In genomic region chr14:34873591-34874385, GRCh38 we compare ENCODE assay signal across 1 cellular context.
TF ChIP-seq lines count a peak whose summit lies in the region.

No MANE protein-coding gene starts in this region.

TF ChIP-seq in GM12878, 131 proteins besides CTCF, POLR2A, EP300 and RAD21 (continued from another document and continues in another):
- no peak for TF ChIP-seq BCL3 (IDR thresholded peaks at IDR 0.05; ENCODE audit: borderline replicate concordance, insufficient read depth, low read depth, low read length, poor library complexity, severe bottlenecking)
- peak; percentile 93 for TF ChIP-seq DPF2 (IDR thresholded peaks at IDR 0.05)
- no peak for TF ChIP-seq RAD51 (IDR thresholded peaks at IDR 0.05)
- peak; percentile 65 for TF ChIP-seq MXI1 (IDR thresholded peaks at IDR 0.05; ENCODE audit: low read depth, low read length)
- no peak for TF ChIP-seq USF2 (IDR thresholded peaks at IDR 0.05; ENCODE audit: borderline replicate concordance, low read depth, low read length)
- TF ChIP-seq HDAC6 (IDR thresholded peaks at IDR 0.05; ENCODE audit: unreplicated experiment): no peak
- TF ChIP-seq BMI1 (IDR thresholded peaks at IDR 0.05; ENCODE audit: borderline replicate concordance): no peak
- no peak for TF ChIP-seq BRCA1 (IDR thresholded peaks at IDR 0.05; ENCODE audit: low read depth, low read length)
- 0 out of 2 replicates have a peak, but pooled peaks have one; percentile 79 for TF ChIP-seq STAT1 (conservative IDR thresholded peaks at IDR 0.05)
- TF ChIP-seq SP1 (IDR thresholded peaks at IDR 0.05; ENCODE audit: low read depth, low read length): peak; percentile 53
- TF ChIP-seq TAF1 (IDR thresholded peaks at IDR 0.05; ENCODE audit: borderline replicate concordance, low read depth, low read length): peak; percentile 63
- no peak for TF ChIP-seq FOS (IDR thresholded peaks at IDR 0.05; ENCODE audit: borderline replicate concordance, extremely low read depth, insufficient read length)
- 0 out of 2 replicates have a peak, but pooled peaks have one; percentile 49 for TF ChIP-seq YY1 (IDR thresholded peaks at IDR 0.05; ENCODE audit: low read depth, low read length)
- peak; percentile 91 for TF ChIP-seq EED (IDR thresholded peaks at IDR 0.05; ENCODE audit: low read depth)
- TF ChIP-seq NR2C1 (IDR thresholded peaks at IDR 0.05): no peak
- peak; percentile 3 for TF ChIP-seq PBX3 (IDR thresholded peaks at IDR 0.05; ENCODE audit: insufficient replicate concordance, low read depth, low read length)
- TF ChIP-seq CHD2 (IDR thresholded peaks at IDR 0.05; ENCODE audit: borderline replicate concordance, low read depth, low read length): peak; percentile 72
- TF ChIP-seq SMARCA5 (IDR thresholded peaks at IDR 0.05): peak; percentile 77
- TF ChIP-seq HCFC1 (IDR thresholded peaks at IDR 0.05; ENCODE audit: low read length): peak; percentile 49; the same call in 1 of the 2 replicates
- TF ChIP-seq ZBTB4 (CRISPR knock-in tag; IDR thresholded peaks at IDR 0.05): no peak
- no peak for TF ChIP-seq ZBTB11 (CRISPR knock-in tag; IDR thresholded peaks at IDR 0.05)
- TF ChIP-seq ATF2 (IDR thresholded peaks at IDR 0.05; ENCODE audit: low read length): no peak
- peak; percentile 79 for TF ChIP-seq SPI1 (IDR thresholded peaks at IDR 0.05; ENCODE audit: borderline replicate concordance, insufficient read depth, low read depth, low read length)
- 0 out of 2 replicates have a peak, but pooled peaks have one; percentile 62 for TF ChIP-seq SMAD5 (IDR thresholded peaks at IDR 0.05; ENCODE audit: low read depth)
- no peak for TF ChIP-seq HDAC2 (IDR thresholded peaks at IDR 0.05)
- peak; percentile 63 for TF ChIP-seq MLLT1 (IDR thresholded peaks at IDR 0.05)
- no peak for TF ChIP-seq ESRRA (IDR thresholded peaks at IDR 0.05; ENCODE audit: low read length)
- TF ChIP-seq SKIL (IDR thresholded peaks at IDR 0.05; ENCODE audit: low read depth, poor library complexity, severe bottlenecking): no peak
- no peak for TF ChIP-seq TARDBP (IDR thresholded peaks at IDR 0.05; ENCODE audit: borderline replicate concordance)
- TF ChIP-seq FOXM1 (IDR thresholded peaks at IDR 0.05; ENCODE audit: low read depth, low read length): no peak
- peak; percentile 18; the same call in 1 of the 2 replicates for TF ChIP-seq TBL1XR1 (IDR thresholded peaks at IDR 0.05; ENCODE audit: low read depth, low read length)
- no peak for TF ChIP-seq PML (IDR thresholded peaks at IDR 0.05; ENCODE audit: low read length)
- TF ChIP-seq MEF2A (IDR thresholded peaks at IDR 0.05; ENCODE audit: insufficient read depth, low read depth, low read length): no peak
- TF ChIP-seq ATF7 (IDR thresholded peaks at IDR 0.05; ENCODE audit: low read depth): peak; percentile 51
- TF ChIP-seq RFX5 (IDR thresholded peaks at IDR 0.05; ENCODE audit: low read depth, low read length): peak; percentile 86
- TF ChIP-seq E2F8 (IDR thresholded peaks at IDR 0.05; ENCODE audit: low read depth, partially characterized antibody): no peak
- TF ChIP-seq PAX5 (IDR thresholded peaks at IDR 0.05; ENCODE audit: borderline replicate concordance, low read depth, low read length): 0 out of 2 replicates have a peak, but pooled peaks have one; percentile 26
- TF ChIP-seq JUND (IDR thresholded peaks at IDR 0.05; ENCODE audit: low read depth, low read length): no peak
- TF ChIP-seq ZBED1 (IDR thresholded peaks at IDR 0.05; ENCODE audit: borderline replicate concordance): no peak
- TF ChIP-seq ZZZ3 (IDR thresholded peaks at IDR 0.05; ENCODE audit: control insufficient read depth, insufficient read length, low read depth): no peak
- TF ChIP-seq TCF12 (IDR thresholded peaks at IDR 0.05; ENCODE audit: low read depth, low read length): no peak
- TF ChIP-seq MTA3 (IDR thresholded peaks at IDR 0.05; ENCODE audit: borderline replicate concordance, low read length): no peak
- no peak for TF ChIP-seq SREBF1 (IDR thresholded peaks at IDR 0.05; ENCODE audit: low read length)
- TF ChIP-seq RELB (IDR thresholded peaks at IDR 0.05; ENCODE audit: low read depth): peak; percentile 91
